ENCODE assay signal across 27 cellular contexts in the genomic region with DNA sequence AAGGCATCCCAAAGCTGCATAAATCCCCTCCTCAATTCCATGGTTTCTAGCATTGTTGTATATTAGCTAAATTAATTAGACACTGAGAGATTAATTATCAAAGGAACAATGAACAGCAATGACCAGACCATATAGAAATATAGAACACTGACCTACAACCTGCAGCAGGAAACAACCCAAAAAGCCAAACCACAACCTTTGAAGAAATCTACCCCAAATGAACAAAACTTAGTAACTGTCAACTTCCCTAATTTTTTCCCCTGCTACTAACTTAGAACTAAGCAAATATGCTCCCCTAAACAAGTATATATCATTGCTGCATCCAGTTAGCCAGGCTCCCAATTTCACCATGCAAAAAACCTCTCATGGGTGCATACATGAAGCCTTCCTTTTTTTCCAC.
DNase-seq lines count a peak whose midpoint lies in the region; ATAC-seq and TF ChIP-seq lines count a peak whose summit lies in the region.
"Had no signal": no experiment of that assay in that cellular context is flagged by ENCODE, and none has a peak within 500 bp of the region (broad histone marks: within the 10 kb centered on the region; RNA-seq: fewer than 3 reads in every experiment).

No MANE protein-coding gene starts in this region.

- H3K9ac ChIP-seq in neural progenitor cell, result no peak overlapping the region
- H3K9ac ChIP-seq: GM23248 had no signal

- H3K4me2 ChIP-seq in neural progenitor cell, result no peak overlapping the region

- H4K20me1 ChIP-seq in neural progenitor cell (ENCODE audit: low read depth), result no peaks in the 10 kb centered on the region

- no peaks in the 10 kb centered on the region for H3K27me3 ChIP-seq in MG63
- no peaks in the 10 kb centered on the region for H3K27me3 ChIP-seq in neural progenitor cell
- H3K27me3 ChIP-seq: ascending aorta, BE2C, gastrocnemius medialis, transverse colon had no signal

- no peaks in the 10 kb centered on the region for H3K36me3 Mint-ChIP-seq in neural progenitor cell
- H3K36me3 Mint-ChIP-seq: CD8-positive, alpha-beta T cell; naive thymus-derived CD8-positive, alpha-beta T cell; T-cell had no signal

- H3K4me3 ChIP-seq in MG63 (no peak overlapping the region), neural progenitor cell (no peak overlapping the region)
- H3K4me3 ChIP-seq: ascending aorta, gastrocnemius medialis, GM23248, psoas muscle, transverse colon had no signal

- TF ChIP-seq CTCF in VCaP (conservative IDR thresholded peaks at IDR 0.05) (no peak), neural progenitor cell (IDR thresholded peaks at IDR 0.05) (no peak)

- H3K27me3 Mint-ChIP-seq in neural progenitor cell (ENCODE audit: insufficient read depth, low read depth), result peaks cover 2% of the 10 kb centered on the region
- H3K27me3 Mint-ChIP-seq: naive thymus-derived CD8-positive, alpha-beta T cell; T-cell had no signal

- H3K36me3 ChIP-seq in MG63, result no peaks in the 10 kb centered on the region
- H3K36me3 ChIP-seq in neural progenitor cell, result no peaks in the 10 kb centered on the region
- H3K36me3 ChIP-seq: ascending aorta, BE2C, gastrocnemius medialis, transverse colon had no signal

- no peaks in the 10 kb centered on the region for H3K4me1 ChIP-seq in neural progenitor cell
- H3K4me1 ChIP-seq: ascending aorta, gastrocnemius medialis, psoas muscle, transverse colon had no signal

- no peak overlapping the region for H3K27ac Mint-ChIP-seq in neural progenitor cell
- H3K27ac Mint-ChIP-seq: CD8-positive, alpha-beta T cell; naive thymus-derived CD8-positive, alpha-beta T cell; T-cell had no signal

- peak overlapping the region; percentile 39; the same call in 1 of the 2 replicates for H3K27ac ChIP-seq in VCaP
- no peak overlapping the region for H3K27ac ChIP-seq in neural progenitor cell
- H3K27ac ChIP-seq: ascending aorta, gastrocnemius medialis, GM23248, psoas muscle, transverse colon had no signal

- no peak overlapping the region for H3K4me3 Mint-ChIP-seq in neural progenitor cell
- H3K4me3 Mint-ChIP-seq: CD8-positive, alpha-beta T cell; naive thymus-derived CD8-positive, alpha-beta T cell; T-cell had no signal

- no peak overlapping the region for H2AFZ ChIP-seq in neural progenitor cell (replicated peaks)
- H2AFZ ChIP-seq: GM23248 had no signal

- DNase-seq in MG63, result no peak
- DNase-seq in neural progenitor cell (ENCODE audit: low spot score), result no peak
- DNase-seq in NCI-H69 (lab: John Stamatoyannopoulos, UW), result no peak
- DNase-seq: ACHN; activated CD4-positive, alpha-beta T cell treated with anti-CD3 and anti-CD28 coated beads for 48 hours; activated effector memory CD4-positive, alpha-beta T cell treated with anti-CD3 and anti-CD28 coated beads, Interleukin-2, amount 50 U/mL, for 16 hours; BE2C; CD8-positive, alpha-beta T cell; gastrocnemius medialis; GM23248; KG1; naive thymus-derived CD8-positive, alpha-beta T cell; NCI-H1436 treated with DMSO at 0.1 percent for 48 hours; NCI-H2081 treated with DMSO at 0.1 percent for 48 hours; NCI-H2227 treated with DMSO at 0.1 percent for 48 hours; NCI-H526 treated with DMSO at 0.1 percent for 48 hours; occipital lobe; psoas muscle; stimulated activated CD4-positive, alpha-beta T cell treated with anti-CD3 and anti-CD28 coated beads, Interleukin-4, amount 100 ng/mL, for 24 hours; T-cell; transverse colon had no signal

- no peaks in the 10 kb centered on the region for H3K9me3 Mint-ChIP-seq in neural progenitor cell

- H3K9me3 ChIP-seq in MG63 (no peaks in the 10 kb centered on the region), neural progenitor cell (ENCODE audit: low read depth) (no peaks in the 10 kb centered on the region)
- H3K9me3 ChIP-seq: ascending aorta, BE2C, gastrocnemius medialis, psoas muscle, transverse colon had no signal

- H3F3A ChIP-seq in neural progenitor cell (ENCODE audit: low read depth), result no peaks in the 10 kb centered on the region

- H3K79me2 ChIP-seq in neural progenitor cell (ENCODE audit: low read depth), result no peaks in the 10 kb centered on the region

- ATAC-seq in GM18502 (IDR thresholded peaks at IDR 0.05; ENCODE audit: poor library complexity, unreplicated experiment) (peak; percentile 64), GM19463 (IDR thresholded peaks at IDR 0.05; ENCODE audit: unreplicated experiment) (peak; percentile 58), HG02981 (IDR thresholded peaks at IDR 0.05; ENCODE audit: unreplicated experiment) (peak; percentile 44), GM21515 (IDR thresholded peaks at IDR 0.05; ENCODE audit: unreplicated experiment) (no peak)
- ATAC-seq: CD8-positive, alpha-beta T cell; gastrocnemius medialis; naive thymus-derived CD8-positive, alpha-beta T cell; psoas muscle; T-cell had no signal

- H3K4me1 Mint-ChIP-seq in neural progenitor cell, result no peaks in the 10 kb centered on the region
- H3K4me1 Mint-ChIP-seq: T-cell had no signal
